In the genomic region with DNA sequence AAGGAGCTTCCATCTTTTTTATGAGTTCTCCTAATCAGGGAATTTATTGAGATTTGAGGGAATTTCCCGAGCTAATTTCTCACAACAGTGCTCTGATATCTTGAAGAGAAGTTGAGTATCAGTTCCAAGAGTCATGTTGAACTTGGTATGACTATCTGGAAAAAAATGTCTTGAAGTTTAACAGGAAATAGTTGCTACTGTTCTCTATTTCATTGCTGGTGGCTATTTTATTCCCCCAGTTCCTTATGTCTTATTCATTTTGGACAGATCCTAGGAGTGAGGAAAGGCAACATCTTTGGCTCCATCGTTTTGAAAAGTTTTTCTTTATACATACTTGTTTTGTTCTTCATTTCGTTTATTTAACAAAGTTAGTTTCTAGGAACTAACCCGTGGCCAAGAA, we compare ENCODE assay signal across 18 cellular contexts.
"Had no signal": no experiment of that assay in that cellular context is flagged by ENCODE, and none has a peak within 500 bp of the region (broad histone marks: within the 10 kb centered on the region; RNA-seq: fewer than 3 reads in every experiment).

No MANE protein-coding gene starts in this region.

- H3K4me2 ChIP-seq: neural progenitor cell had no signal

- H3K27me3 ChIP-seq: gastroesophageal sphincter, neural progenitor cell, sigmoid colon, stomach had no signal

- H3K27me3 Mint-ChIP-seq: activated naive CD4-positive, alpha-beta T cell treated with anti-CD3 and anti-CD28 coated beads, Interleukin-2, amount 10 ng/mL, durations not matched to agents 7 days and 5 days; central memory CD8-positive, alpha-beta T cell had no signal

- H3K9me3 Mint-ChIP-seq: activated naive CD4-positive, alpha-beta T cell treated with anti-CD3 and anti-CD28 coated beads, Interleukin-2, amount 10 ng/mL, durations not matched to agents 7 days and 5 days had no signal

- H3K9ac ChIP-seq: neural progenitor cell, parathyroid adenoma had no signal

- H3K4me1 Mint-ChIP-seq: activated naive CD4-positive, alpha-beta T cell treated with anti-CD3 and anti-CD28 coated beads, Interleukin-2, amount 10 ng/mL, durations not matched to agents 7 days and 5 days; central memory CD8-positive, alpha-beta T cell; neural progenitor cell had no signal

- H3K4me3 ChIP-seq: gastroesophageal sphincter, neural progenitor cell, sigmoid colon, stomach, thoracic aorta, upper lobe of right lung had no signal

- H3K4me3 Mint-ChIP-seq: activated naive CD4-positive, alpha-beta T cell treated with anti-CD3 and anti-CD28 coated beads, Interleukin-2, amount 10 ng/mL, durations not matched to agents 7 days and 5 days; central memory CD8-positive, alpha-beta T cell; neural progenitor cell had no signal

- H3K27ac Mint-ChIP-seq: activated naive CD4-positive, alpha-beta T cell treated with anti-CD3 and anti-CD28 coated beads, Interleukin-2, amount 10 ng/mL, durations not matched to agents 7 days and 5 days; neural progenitor cell had no signal

- H3K79me2 ChIP-seq: parathyroid adenoma had no signal

- H3K36me3 Mint-ChIP-seq: activated naive CD4-positive, alpha-beta T cell treated with anti-CD3 and anti-CD28 coated beads, Interleukin-2, amount 10 ng/mL, durations not matched to agents 7 days and 5 days; neural progenitor cell had no signal

- DNase-seq: activated CD4-positive, alpha-beta T cell treated with anti-CD3 and anti-CD28 coated beads for 1 hour; activated CD4-positive, alpha-beta T cell treated with anti-CD3 and anti-CD28 coated beads, Interleukin-2, amount 50 U/mL, for 4 hours; activated naive CD4-positive, alpha-beta T cell treated with anti-CD3 and anti-CD28 coated beads, Interleukin-2, amount 10 ng/mL, durations not matched to agents 7 days and 5 days; activated T-cell treated with anti-CD3 and anti-CD28 coated beads for 4 hours; cortex of kidney; effector CD8-positive, alpha-beta T cell; islet precursor cell; sigmoid colon; stimulated activated CD4-positive, alpha-beta T cell treated with anti-CD3 and anti-CD28 coated beads, Interleukin-1b, Interleukin-23, amount 100 ng/mL, for 48 hours; stomach; upper lobe of right lung had no signal

- H2AFZ ChIP-seq: neural progenitor cell, parathyroid adenoma had no signal

- H3K9me3 ChIP-seq: gastroesophageal sphincter, sigmoid colon, stomach, thoracic aorta, upper lobe of right lung had no signal

- H3K36me3 ChIP-seq: gastroesophageal sphincter, neural progenitor cell, sigmoid colon, stomach, thoracic aorta, upper lobe of right lung had no signal

- H3K4me1 ChIP-seq: gastroesophageal sphincter, neural progenitor cell, parathyroid adenoma, sigmoid colon, stomach, upper lobe of right lung had no signal

- H3K27ac ChIP-seq: gastroesophageal sphincter, neural progenitor cell, parathyroid adenoma, sigmoid colon, stomach, thoracic aorta, upper lobe of right lung, VCaP had no signal

- ATAC-seq: gastroesophageal sphincter, left lobe of liver, upper lobe of right lung had no signal
